2 cellular contexts compared by ENCODE assay signal in the genomic region with DNA sequence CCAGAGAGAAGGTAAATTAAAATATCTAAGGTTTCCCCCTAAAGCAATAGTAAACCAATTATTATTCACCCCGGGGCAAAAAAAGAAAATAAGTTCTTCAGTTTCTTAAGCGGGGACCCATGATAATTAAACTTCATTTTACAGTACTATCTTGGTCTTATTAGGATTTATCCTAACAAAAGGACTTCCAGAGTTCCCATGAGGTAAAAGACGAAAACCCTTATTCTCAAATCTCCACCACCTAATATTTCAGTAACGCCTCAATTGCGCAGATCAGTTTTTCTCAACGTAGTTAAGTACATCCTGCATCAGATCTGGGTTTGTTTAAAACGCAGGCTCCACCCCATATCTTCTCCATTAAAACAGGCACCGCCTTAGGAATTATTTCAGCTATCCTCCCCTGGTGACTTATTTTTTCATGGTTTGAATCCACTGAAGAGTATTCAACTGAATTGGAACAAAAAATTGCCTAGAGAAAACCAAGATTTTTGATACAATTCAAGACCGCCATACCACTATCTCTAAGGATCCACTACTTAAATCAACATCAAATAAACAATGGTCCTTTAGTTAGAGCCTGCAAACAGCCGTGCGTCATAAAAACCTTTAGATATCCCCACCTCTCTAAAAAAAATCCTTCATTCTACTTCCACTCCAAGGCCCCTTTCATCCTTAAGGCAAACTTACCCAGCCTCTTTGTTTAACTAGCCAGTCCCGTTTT.
TF ChIP-seq lines count a peak whose summit lies in the region.

No MANE protein-coding gene starts in this region.

TF ChIP-seq in IMR-90, 13 proteins besides CTCF, POLR2A, EP300 and RAD21:
- TF ChIP-seq NFE2L2 (IDR thresholded peaks at IDR 0.05; ENCODE audit: low read depth, low read length) (no peak), CHD1 (IDR thresholded peaks at IDR 0.05; ENCODE audit: low read depth, low read length) (peak; percentile 31)
TF ChIP-seq in IMR-90: peak in this region for 1.

TF ChIP-seq in HepG2, 621 proteins besides CTCF, POLR2A, EP300 and RAD21:
- TF ChIP-seq ZBTB38 (CRISPR knock-in tag; IDR thresholded peaks at IDR 0.05) (no peak), MBD4 (IDR thresholded peaks at IDR 0.05; ENCODE audit: borderline replicate concordance, low read length) (0 out of 2 replicates have a peak, but pooled peaks have one; percentile 37), RFX5 (IDR thresholded peaks at IDR 0.05; ENCODE audit: low read depth, low read length) (no peak), RBFOX2 (IDR thresholded peaks at IDR 0.05; ENCODE audit: low read depth, low read length) (peak; percentile 19; the same call in 1 of the 2 replicates), SNRNP70 (IDR thresholded peaks at IDR 0.05; ENCODE audit: low read depth, low read length) (no peak)
- TF ChIP-seq, protein P1, sequence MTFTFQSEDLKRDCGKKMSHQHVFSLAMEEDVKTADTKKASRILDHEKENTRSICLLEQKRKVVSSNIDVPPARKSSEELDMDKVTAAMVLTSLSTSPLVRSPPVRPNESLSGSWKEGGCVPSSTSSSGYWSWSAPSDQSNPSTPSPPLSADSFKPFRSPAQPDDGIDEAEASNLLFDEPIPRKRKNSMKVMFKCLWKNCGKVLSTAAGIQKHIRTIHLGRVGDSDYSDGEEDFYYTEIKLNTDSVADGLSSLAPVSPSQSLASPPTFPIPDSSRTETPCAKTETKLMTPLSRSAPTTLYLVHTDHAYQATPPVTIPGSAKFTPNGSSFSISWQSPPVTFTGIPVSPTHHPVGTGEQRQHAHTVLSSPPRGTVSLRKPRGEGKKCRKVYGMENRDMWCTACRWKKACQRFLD (CRISPR knock-in tag; IDR thresholded peaks at IDR 0.05; ENCODE audit: borderline replicate concordance) = no peak
